24 cellular contexts compared by ENCODE assay signal in the genomic region with DNA sequence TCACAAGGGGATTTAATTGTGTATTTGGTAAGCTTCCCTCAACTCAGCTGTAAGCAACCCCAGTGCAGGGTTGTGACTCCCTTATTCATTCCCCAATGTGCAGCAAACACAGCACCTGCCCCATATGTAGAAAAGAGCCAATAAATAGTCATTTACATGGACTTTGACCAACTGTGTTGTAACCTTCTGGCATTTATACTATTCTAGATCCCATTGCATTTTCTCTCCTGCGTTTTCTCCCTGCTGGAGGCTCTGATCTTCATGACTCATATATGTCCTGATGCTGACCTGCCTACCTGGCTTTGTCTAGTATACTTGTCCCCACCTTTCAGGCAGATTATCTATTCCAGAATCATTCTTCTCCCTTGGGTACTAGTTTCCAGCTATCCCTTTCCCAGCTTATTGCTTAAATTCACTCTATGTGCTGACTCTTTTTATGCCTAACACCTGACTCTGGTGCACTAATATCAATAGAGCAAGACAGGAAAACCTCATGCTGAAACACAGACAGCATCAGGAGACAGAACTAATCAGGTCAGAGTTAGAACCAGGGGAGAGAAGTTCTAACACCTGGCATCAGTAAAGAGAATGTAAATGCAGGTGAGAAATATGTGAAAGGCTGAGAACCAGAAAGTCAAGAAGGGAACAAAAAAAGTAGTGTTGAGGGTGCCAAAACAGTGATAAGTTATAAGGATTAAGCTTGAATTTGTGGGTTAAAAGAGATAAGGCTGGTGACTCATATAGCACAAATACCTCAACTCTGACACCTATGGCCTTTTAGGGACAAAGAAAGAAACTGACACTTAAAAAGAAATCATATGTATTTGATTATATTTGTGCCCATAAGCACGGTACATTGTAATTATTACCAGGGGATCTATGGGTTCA.
DNase-seq lines count a peak whose midpoint lies in the region; ATAC-seq and TF ChIP-seq lines count a peak whose summit lies in the region.
"Had no signal": no experiment of that assay in that cellular context is flagged by ENCODE, and none has a peak within 500 bp of the region (broad histone marks: within the 10 kb centered on the region; RNA-seq: fewer than 3 reads in every experiment).

No MANE protein-coding gene starts in this region.

- H3K4me3 Mint-ChIP-seq in activated naive CD4-positive, alpha-beta T cell treated with anti-CD3 and anti-CD28 coated beads for 36 hours: no peak overlapping the region
- H3K4me3 Mint-ChIP-seq in WTC11: no peak overlapping the region
- no peak overlapping the region for H3K4me3 Mint-ChIP-seq in stimulated activated naive CD8-positive, alpha-beta T cell treated with anti-CD3 and anti-CD28 coated beads, Interleukin-15, amount 100 ng/mL, for 72 hours
- H3K4me3 Mint-ChIP-seq: activated B cell treated with CpG ODN at 0.5 μM for 24 hours; activated naive CD4-positive, alpha-beta T cell treated with anti-CD3 and anti-CD28 coated beads, Interleukin-2, amount 50 U/mL, for 24 hours; activated T-helper 1 cell treated with anti-CD3 and anti-CD28 coated beads, Interleukin-12 subunit alpha, Interleukin-12 subunit beta, Interleukin-2, Interleukin-4 antibody, amounts not matched to agents 30 ng/mL and 10 ng/mL and 1 ng/mL, durations not matched to agents 14 hours and 24 hours and 36 hours; central memory CD8-positive, alpha-beta T cell; memory B cell had no signal

- H3K9me3 Mint-ChIP-seq in activated naive CD4-positive, alpha-beta T cell treated with anti-CD3 and anti-CD28 coated beads for 36 hours: peaks cover 7% of the 10 kb centered on the region
- H3K9me3 Mint-ChIP-seq in WTC11: no peaks in the 10 kb centered on the region
- H3K9me3 Mint-ChIP-seq in stimulated activated naive CD8-positive, alpha-beta T cell treated with anti-CD3 and anti-CD28 coated beads, Interleukin-15, amount 100 ng/mL, for 72 hours: no peaks in the 10 kb centered on the region
- H3K9me3 Mint-ChIP-seq: activated T-helper 1 cell treated with anti-CD3 and anti-CD28 coated beads, Interleukin-12 subunit alpha, Interleukin-12 subunit beta, Interleukin-2, Interleukin-4 antibody, amounts not matched to agents 30 ng/mL and 10 ng/mL and 1 ng/mL, durations not matched to agents 14 hours and 24 hours and 36 hours had no signal

- no peaks in the 10 kb centered on the region for H3K27me3 Mint-ChIP-seq in activated naive CD4-positive, alpha-beta T cell treated with anti-CD3 and anti-CD28 coated beads for 36 hours (ENCODE audit: low read depth)
- no peaks in the 10 kb centered on the region for H3K27me3 Mint-ChIP-seq in WTC11 (ENCODE audit: low read depth)
- H3K27me3 Mint-ChIP-seq in stimulated activated naive CD8-positive, alpha-beta T cell treated with anti-CD3 and anti-CD28 coated beads, Interleukin-15, amount 100 ng/mL, for 72 hours: no peaks in the 10 kb centered on the region
- H3K27me3 Mint-ChIP-seq: activated B cell treated with CpG ODN at 0.5 μM for 24 hours; activated naive CD4-positive, alpha-beta T cell treated with anti-CD3 and anti-CD28 coated beads, Interleukin-2, amount 50 U/mL, for 24 hours; central memory CD8-positive, alpha-beta T cell; memory B cell had no signal

- ATAC-seq in GM21737 (IDR thresholded peaks at IDR 0.05; ENCODE audit: unreplicated experiment) (no peak), WTC11 (no peak)
- no peak for ATAC-seq in stimulated activated naive CD8-positive, alpha-beta T cell treated with anti-CD3 and anti-CD28 coated beads, Interleukin-15, amount 100 ng/mL, for 72 hours
- ATAC-seq: GM12878, SK-N-SH treated with all-trans-retinoic acid at 6 μM for 48 hours had no signal

- DNase-seq in DMS53 (lab: John Stamatoyannopoulos, UW) (peak; percentile 50), NCI-H69 (lab: John Stamatoyannopoulos, UW) (peak; percentile 39), colonic mucosa (peak; percentile 47), mucosa of gallbladder (ENCODE audit: low spot score) (peak; percentile 25), WTC11 (ENCODE audit: low spot score) (no peak)
- DNase-seq in activated naive CD4-positive, alpha-beta T cell treated with anti-CD3 and anti-CD28 coated beads for 36 hours: no peak
- no peak for DNase-seq in stimulated activated naive CD8-positive, alpha-beta T cell treated with anti-CD3 and anti-CD28 coated beads, Interleukin-15, amount 100 ng/mL, for 72 hours
- DNase-seq: activated B cell treated with CpG ODN at 0.5 μM for 24 hours; activated CD4-positive, alpha-beta T cell treated with anti-CD3 and anti-CD28 coated beads, Interleukin-2, amount 50 U/mL, for 4 hours; aorta; HCEC 1CT; kidney; NCI-H1694 treated with DMSO at 0.1 percent for 48 hours; NCI-H2171 treated with DMSO at 0.1 percent for 48 hours; NCI-H524 had no signal

- intact Hi-C loops in colonic mucosa (cut with DNase I): loop anchor here (10.0 kb wide), 1 partner anchor 200 kb away; no protein-coding TSS in a partner anchor
- intact Hi-C loops in activated naive CD4-positive, alpha-beta T cell treated with anti-CD3 and anti-CD28 coated beads for 36 hours (cut with micrococcal nuclease): no loop called here

- H3K36me3 Mint-ChIP-seq in activated naive CD4-positive, alpha-beta T cell treated with anti-CD3 and anti-CD28 coated beads for 36 hours (ENCODE audit: low read depth): peaks cover 2% of the 10 kb centered on the region
- no peaks in the 10 kb centered on the region for H3K36me3 Mint-ChIP-seq in WTC11
- H3K36me3 Mint-ChIP-seq: activated naive CD4-positive, alpha-beta T cell treated with anti-CD3 and anti-CD28 coated beads, Interleukin-2, amount 50 U/mL, for 24 hours; memory B cell had no signal

- H3K9ac ChIP-seq in colonic mucosa (ENCODE audit: low read depth in 2 of 2, low read length in 2 of 2): no peak overlapping the region
- H3K9ac ChIP-seq: BLaER1 had no signal

- H3K9me3 ChIP-seq in colonic mucosa: no peaks in the 10 kb centered on the region
- H3K9me3 ChIP-seq: BLaER1, vagina had no signal

- CTCF ChIA-PET in activated naive CD4-positive, alpha-beta T cell treated with anti-CD3 and anti-CD28 coated beads for 36 hours (lab: Charles Lee): no interaction called here
- CTCF ChIA-PET in WTC11 (lab: Charles Lee): no interaction called here

- TF ChIP-seq CTCF in colonic mucosa (IDR thresholded peaks at IDR 0.05) (no peak), WTC11 (IDR thresholded peaks at IDR 0.05) (no peak)

- H3K4me1 Mint-ChIP-seq in activated naive CD4-positive, alpha-beta T cell treated with anti-CD3 and anti-CD28 coated beads for 36 hours (ENCODE audit: low read depth): no peaks in the 10 kb centered on the region
- H3K4me1 Mint-ChIP-seq in WTC11: peaks cover 6% of the 10 kb centered on the region
- H3K4me1 Mint-ChIP-seq in stimulated activated naive CD8-positive, alpha-beta T cell treated with anti-CD3 and anti-CD28 coated beads, Interleukin-15, amount 100 ng/mL, for 72 hours: no peaks in the 10 kb centered on the region
- H3K4me1 Mint-ChIP-seq: activated B cell treated with CpG ODN at 0.5 μM for 24 hours; activated naive CD4-positive, alpha-beta T cell treated with anti-CD3 and anti-CD28 coated beads, Interleukin-2, amount 50 U/mL, for 24 hours; central memory CD8-positive, alpha-beta T cell; memory B cell had no signal

- POLR2A ChIA-PET in WTC11 (lab: Charles Lee): no interaction called here

- H3K27me3 ChIP-seq in colonic mucosa: no peaks in the 10 kb centered on the region
- H3K27me3 ChIP-seq: BLaER1, vagina had no signal

- H3K4me3 ChIP-seq in colonic mucosa: no peak overlapping the region
- H3K4me3 ChIP-seq: BLaER1, GM12878, vagina had no signal

- H3K4me1 ChIP-seq in colonic mucosa: no peaks in the 10 kb centered on the region
- H3K4me1 ChIP-seq: BLaER1, vagina had no signal

- no peak overlapping the region for H3K27ac ChIP-seq in colonic mucosa
- H3K27ac ChIP-seq: BLaER1, vagina had no signal

- no peaks in the 10 kb centered on the region for H3K36me3 ChIP-seq in colonic mucosa
- H3K36me3 ChIP-seq: BLaER1, vagina had no signal

- no peak overlapping the region for H3K27ac Mint-ChIP-seq in activated naive CD4-positive, alpha-beta T cell treated with anti-CD3 and anti-CD28 coated beads for 36 hours
- H3K27ac Mint-ChIP-seq in WTC11: no peak overlapping the region
- no peak overlapping the region for H3K27ac Mint-ChIP-seq in stimulated activated naive CD8-positive, alpha-beta T cell treated with anti-CD3 and anti-CD28 coated beads, Interleukin-15, amount 100 ng/mL, for 72 hours
- H3K27ac Mint-ChIP-seq: activated B cell treated with CpG ODN at 0.5 μM for 24 hours; activated naive CD4-positive, alpha-beta T cell treated with anti-CD3 and anti-CD28 coated beads, Interleukin-2, amount 50 U/mL, for 24 hours; activated T-helper 1 cell treated with anti-CD3 and anti-CD28 coated beads, Interleukin-12 subunit alpha, Interleukin-12 subunit beta, Interleukin-2, Interleukin-4 antibody, amounts not matched to agents 30 ng/mL and 10 ng/mL and 1 ng/mL, durations not matched to agents 14 hours and 24 hours and 36 hours; memory B cell had no signal

TF ChIP-seq in WTC11, 78 proteins besides CTCF, POLR2A, EP300 and RAD21 (continues in another document):
- TF ChIP-seq AFF4 (CRISPR knock-in tag; IDR thresholded peaks at IDR 0.05; ENCODE audit: borderline replicate concordance) (no peak), GRHL2 (CRISPR knock-in tag; IDR thresholded peaks at IDR 0.05; ENCODE audit: insufficient replicate concordance, severe bottlenecking) (no peak), HMGA2 (CRISPR knock-in tag; IDR thresholded peaks at IDR 0.05) (no peak), TEAD4 (CRISPR knock-in tag; IDR thresholded peaks at IDR 0.05) (no peak)

Comparison
In these comparisons a context has a peak if more than half of its experiments do, and no peak if none do; other contexts are left out.
1. DNase-seq: peak in DMS53 (single experiment), NCI-H69 (single experiment), colonic mucosa (single experiment) and mucosa of gallbladder (single experiment); none in activated naive CD4-positive, alpha-beta T cell treated with anti-CD3 and anti-CD28 coated beads for 36 hours (single experiment), WTC11 (single experiment) and stimulated activated naive CD8-positive, alpha-beta T cell treated with anti-CD3 and anti-CD28 coated beads, Interleukin-15, amount 100 ng/mL, for 72 hours (0 of 2).